Comparison of ENCODE assay signal across 12 cellular contexts in the genomic region with DNA sequence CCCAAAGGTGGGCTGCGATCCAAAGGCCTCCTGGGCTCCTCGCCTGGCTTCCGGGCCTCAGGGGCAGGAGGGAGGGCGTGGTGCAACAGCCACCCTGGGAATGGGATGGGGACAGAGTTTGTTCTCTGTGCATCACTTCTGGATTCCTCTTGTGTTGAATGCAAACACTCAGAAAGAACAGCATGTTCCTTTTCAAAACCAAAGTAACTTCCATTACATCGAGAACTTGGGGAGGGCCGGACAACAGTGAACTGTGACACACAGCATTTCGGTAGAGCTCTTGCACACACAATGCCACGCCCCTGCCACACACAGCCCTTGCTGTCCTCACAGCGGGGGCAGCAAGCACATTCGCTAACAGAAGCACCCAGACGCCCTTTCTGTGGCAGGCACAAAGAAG. TPM values are rescaled to one million over a fixed set of nuclear protein-coding genes. Genes with fewer than 3 reads are reported as not detected.
DNase-seq lines count a peak whose midpoint lies in the region; TF ChIP-seq lines count a peak whose summit lies in the region.
"Had no signal": no experiment of that assay in that cellular context is flagged by ENCODE, and none has a peak within 500 bp of the region (broad histone marks: within the 10 kb centered on the region; RNA-seq: fewer than 3 reads in every experiment).

No MANE protein-coding gene starts in this region.

- DNase-seq in NCI-H2196 treated with DMSO at 0.1 percent for 48 hours (lab: John Stamatoyannopoulos, UW; ENCODE audit: unreplicated experiment) (peak; percentile 58), fibroblast of gingiva (ENCODE audit: low read depth) (peak; percentile 92), prostate gland (ENCODE audit: low spot score) (peak; percentile 90), T-helper 2 cell (no peak), T-helper 1 cell (no peak), glomerular visceral epithelial cell (ENCODE audit: extremely low spot score) (no peak)
- DNase-seq in stimulated activated CD4-positive, alpha-beta T cell treated with anti-CD3 and anti-CD28 coated beads, Interleukin-2, amount 100 ng/mL, for 24 hours, result no peak
- DNase-seq: caudate nucleus, NCI-H748 treated with DMSO at 0.1 percent for 48 hours, ovary had no signal

- no peaks in the 10 kb centered on the region for H3K9me3 ChIP-seq in prostate gland
- H3K9me3 ChIP-seq: ovary had no signal

- 27% methylated on average over 11 of the region's 11 CpGs for WGBS in prostate gland

- H3K4me1 ChIP-seq in ACC112 (ENCODE audit: control insufficient read depth, insufficient read depth, low read length, unreplicated experiment) (peaks cover 6% of the 10 kb centered on the region), prostate gland (replicated peaks) (peaks cover 7% of the 10 kb centered on the region)

- peak; percentile 25 for TF ChIP-seq POLR2A in prostate gland (IDR thresholded peaks at IDR 0.05)

- intact Hi-C loops in prostate gland (cut with DNase I), result no loop called here

- H3K27ac ChIP-seq in ACC112 (ENCODE audit: low read depth, low read length) (peak overlapping the region; percentile 50), prostate gland (peak overlapping the region; percentile 88 to 93)
- H3K27ac ChIP-seq: ovary, SK-N-MC had no signal

- no peaks in the 10 kb centered on the region for H3K36me3 ChIP-seq in ACC112 (ENCODE audit: insufficient read depth, low read length)
- H3K36me3 ChIP-seq in prostate gland, result no peaks in the 10 kb centered on the region
- H3K36me3 ChIP-seq: ovary had no signal

- H3K27me3 ChIP-seq in ACC112 (ENCODE audit: insufficient read depth, low read length) (no peaks in the 10 kb centered on the region), prostate gland (replicated peaks; ENCODE audit: insufficient read depth) (no peaks in the 10 kb centered on the region)
- H3K27me3 ChIP-seq: ovary had no signal

- H3K4me3 ChIP-seq in ACC112 (ENCODE audit: low read depth, low read length) (no peak overlapping the region), prostate gland (no peak overlapping the region)
- H3K4me3 ChIP-seq: ovary, SK-N-MC had no signal

- no peaks in the 10 kb centered on the region for H3K79me2 ChIP-seq in ACC112 (ENCODE audit: control insufficient read depth, insufficient read depth, low read length, unreplicated experiment)

- no peak for TF ChIP-seq CTCF in prostate gland (IDR thresholded peaks at IDR 0.05)

- H2AFZ ChIP-seq in ACC112 (ENCODE audit: low read length, unreplicated experiment), result no peak overlapping the region

RNA-seq across cellular contexts. Expression of a gene that starts 36.1 kb away (rescaled TPM):
- total RNA-seq in prostate gland, result 100 to 1,000 TPM; 192 to 388 TPM

Comparison
In these comparisons a context has a peak if more than half of its experiments do, and no peak if none do; other contexts are left out.
1. DNase-seq: peak in NCI-H2196 treated with DMSO at 0.1 percent for 48 hours (single experiment), fibroblast of gingiva (single experiment) and prostate gland (single experiment); none in stimulated activated CD4-positive, alpha-beta T cell treated with anti-CD3 and anti-CD28 coated beads, Interleukin-2, amount 100 ng/mL, for 24 hours (0 of 2), T-helper 2 cell (0 of 5), T-helper 1 cell (0 of 5) and glomerular visceral epithelial cell (single experiment).